12 cellular contexts compared by ENCODE assay signal in genomic region chr16:88854306-88855111, GRCh38.
A peak's percentile ranks its signal among the peaks of the same experiment; 100 is the strongest.
DNase-seq lines count a peak whose midpoint lies in the region; ATAC-seq and TF ChIP-seq lines count a peak whose summit lies in the region.
"Had no signal": no experiment of that assay in that cellular context is flagged by ENCODE, and none has a peak within 500 bp of the region (broad histone marks: within the 10 kb centered on the region; RNA-seq: fewer than 3 reads in every experiment).

No MANE protein-coding gene starts in this region.

- POLR2A ChIA-PET in RWPE1 (lab: Yijun Ruan, JAX; ENCODE audit: low non-redundant PET): interaction anchor here (0.7 kb wide), 1 partner anchor 60 kb away, joined by 3 read pairs; no protein-coding TSS in a partner anchor

- H3K4me1 Mint-ChIP-seq in T-helper 1 cell treated with Interleukin-12 subunit alpha and Interleukin-12 subunit beta and Interleukin-4 antibody, amounts not matched to agents 30 μg/mL and 1 μg/mL, for 36 hours (ENCODE audit: low read depth): peaks cover 18% of the 10 kb centered on the region
- peaks cover 29% of the 10 kb centered on the region for H3K4me1 Mint-ChIP-seq in activated naive CD8-positive, alpha-beta T cell treated with anti-CD3 and anti-CD28 coated beads, Interleukin-2, amount 50 U/mL, for 24 hours

- H3K27ac ChIP-seq in RWPE1: peak overlapping the region; percentile 74
- H3K27ac ChIP-seq: adrenal gland, SK-N-MC had no signal

- DNase-seq in T-helper 1 cell: no peak
- DNase-seq in RWPE1 (ENCODE audit: low spot score): no peak
- peak; percentile 34 for DNase-seq in activated naive CD8-positive, alpha-beta T cell treated with anti-CD3 and anti-CD28 coated beads, Interleukin-2, amount 50 U/mL, for 24 hours
- peak; percentile 13 for DNase-seq in stimulated activated CD8-positive, alpha-beta memory T cell treated with anti-CD3 and anti-CD28 coated beads, Interleukin-4, amount 100 ng/mL, for 24 hours (ENCODE audit: low read depth)
- DNase-seq: adrenal gland, NCI-H1436, retina had no signal

- TF ChIP-seq CTCF in RWPE1 (conservative IDR thresholded peaks at IDR 0.05; ENCODE audit: low read depth): no peak

- H3K27ac Mint-ChIP-seq in T-helper 1 cell treated with Interleukin-12 subunit alpha and Interleukin-12 subunit beta and Interleukin-4 antibody, amounts not matched to agents 30 μg/mL and 1 μg/mL, for 36 hours: no peak overlapping the region
- no peak overlapping the region for H3K27ac Mint-ChIP-seq in activated naive CD8-positive, alpha-beta T cell treated with anti-CD3 and anti-CD28 coated beads, Interleukin-2, amount 50 U/mL, for 24 hours

- peak; percentile 5 for ATAC-seq in activated naive CD8-positive, alpha-beta T cell treated with anti-CD3 and anti-CD28 coated beads, Interleukin-2, amount 50 U/mL, for 24 hours
- ATAC-seq in GM21576 (IDR thresholded peaks at IDR 0.05; ENCODE audit: unreplicated experiment) (no peak), HG03280 (IDR thresholded peaks at IDR 0.05; ENCODE audit: unreplicated experiment) (no peak), HG03354 (IDR thresholded peaks at IDR 0.05; ENCODE audit: poor library complexity, severe bottlenecking, unreplicated experiment) (no peak)

- CTCF ChIA-PET in RWPE1 (lab: Yijun Ruan, JAX): interaction anchor here (0.8 kb wide), 1 partner anchor 69 kb away, joined by 3 read pairs; the partner anchor contains the start of gene PIEZO1

- H3K9me3 Mint-ChIP-seq in T-helper 1 cell treated with Interleukin-12 subunit alpha and Interleukin-12 subunit beta and Interleukin-4 antibody, amounts not matched to agents 30 μg/mL and 1 μg/mL, for 36 hours: no peaks in the 10 kb centered on the region
- H3K9me3 Mint-ChIP-seq in activated naive CD8-positive, alpha-beta T cell treated with anti-CD3 and anti-CD28 coated beads, Interleukin-2, amount 50 U/mL, for 24 hours: no peaks in the 10 kb centered on the region

- H3K27me3 Mint-ChIP-seq in T-helper 1 cell treated with Interleukin-12 subunit alpha and Interleukin-12 subunit beta and Interleukin-4 antibody, amounts not matched to agents 30 μg/mL and 1 μg/mL, for 36 hours (ENCODE audit: low read depth): no peaks in the 10 kb centered on the region
- no peaks in the 10 kb centered on the region for H3K27me3 Mint-ChIP-seq in activated naive CD8-positive, alpha-beta T cell treated with anti-CD3 and anti-CD28 coated beads, Interleukin-2, amount 50 U/mL, for 24 hours

- peaks cover 7% of the 10 kb centered on the region for H3K36me3 Mint-ChIP-seq in T-helper 1 cell treated with Interleukin-12 subunit alpha and Interleukin-12 subunit beta and Interleukin-4 antibody, amounts not matched to agents 30 μg/mL and 1 μg/mL, for 36 hours (ENCODE audit: low read depth)
- peaks cover 2% of the 10 kb centered on the region for H3K36me3 Mint-ChIP-seq in activated naive CD8-positive, alpha-beta T cell treated with anti-CD3 and anti-CD28 coated beads, Interleukin-2, amount 50 U/mL, for 24 hours (ENCODE audit: low read depth)

- H3K4me3 Mint-ChIP-seq in T-helper 1 cell treated with Interleukin-12 subunit alpha and Interleukin-12 subunit beta and Interleukin-4 antibody, amounts not matched to agents 30 μg/mL and 1 μg/mL, for 36 hours: peak overlapping the region; percentile 75
- peak overlapping the region; percentile 75 for H3K4me3 Mint-ChIP-seq in activated naive CD8-positive, alpha-beta T cell treated with anti-CD3 and anti-CD28 coated beads, Interleukin-2, amount 50 U/mL, for 24 hours

Comparison
In these comparisons a context has a peak if more than half of its experiments do, and no peak if none do; other contexts are left out.
1. DNase-seq: peak in activated naive CD8-positive, alpha-beta T cell treated with anti-CD3 and anti-CD28 coated beads, Interleukin-2, amount 50 U/mL, for 24 hours (single experiment) and stimulated activated CD8-positive, alpha-beta memory T cell treated with anti-CD3 and anti-CD28 coated beads, Interleukin-4, amount 100 ng/mL, for 24 hours (single experiment); none in T-helper 1 cell (0 of 5) and RWPE1 (single experiment).